ENCODE assay signal across 16 cellular contexts in genomic region chr6:24584390-24584735, GRCh38.
A peak's percentile ranks its signal among the peaks of the same experiment; 100 is the strongest.
DNase-seq lines count a peak whose midpoint lies in the region; ATAC-seq and TF ChIP-seq lines count a peak whose summit lies in the region.
"Had no signal": no experiment of that assay in that cellular context is flagged by ENCODE, and none has a peak within 500 bp of the region (broad histone marks: within the 10 kb centered on the region; RNA-seq: fewer than 3 reads in every experiment).

No MANE protein-coding gene starts in this region.

- H3K36me3 ChIP-seq in hepatocyte (replicated peaks; ENCODE audit: insufficient read depth, low read depth), result no peaks in the 10 kb centered on the region
- H3K36me3 ChIP-seq: BLaER1 treated with 17β-estradiol and CSF1 and Interleukin-3, amounts not matched to agents 10 nM and 100 nM; gastroesophageal sphincter; right lobe of liver had no signal

- no peaks in the 10 kb centered on the region for H3K79me2 ChIP-seq in hepatocyte

- H3K9me3 Mint-ChIP-seq in activated T-cell treated with anti-CD3 and anti-CD28 coated beads, Interleukin-2, amount 50 U/mL, for 72 hours, result no peaks in the 10 kb centered on the region
- H3K9me3 Mint-ChIP-seq: immature natural killer cell had no signal

- H3K27me3 ChIP-seq in hepatocyte, result no peaks in the 10 kb centered on the region
- H3K27me3 ChIP-seq: BLaER1 treated with 17β-estradiol and CSF1 and Interleukin-3, amounts not matched to agents 10 nM and 100 nM; gastroesophageal sphincter; right lobe of liver had no signal

- H2AFZ ChIP-seq in hepatocyte, result no peak overlapping the region

- peaks cover 5% of the 10 kb centered on the region for H3K27me3 Mint-ChIP-seq in activated T-cell treated with anti-CD3 and anti-CD28 coated beads, Interleukin-2, amount 50 U/mL, for 72 hours (ENCODE audit: low read depth)

- POLR2A ChIA-PET in HEK293T (lab: Yijun Ruan, JAX), result interaction anchor here (1.0 to 1.4 kb wide), 4 partner anchors 82 to 119 kb away, joined by 3 to 6 read pairs (median 3); partner anchors contain the start of genes ACOT13 and TDP2

- no peaks in the 10 kb centered on the region for H3K9me2 ChIP-seq in hepatocyte (replicated peaks; ENCODE audit: insufficient read depth)

- H3K4me1 ChIP-seq in hepatocyte (ENCODE audit: insufficient read depth), result peaks cover 11% of the 10 kb centered on the region

- H4K20me1 ChIP-seq in hepatocyte (ENCODE audit: insufficient read depth, poor library complexity, severe bottlenecking), result no peaks in the 10 kb centered on the region
- H4K20me1 ChIP-seq: BLaER1 treated with 17β-estradiol and CSF1 and Interleukin-3, amounts not matched to agents 10 nM and 100 nM had no signal

- H3K4me1 Mint-ChIP-seq in activated T-cell treated with anti-CD3 and anti-CD28 coated beads, Interleukin-2, amount 50 U/mL, for 72 hours (ENCODE audit: low read depth), result peaks cover 6% of the 10 kb centered on the region

- H3K9me3 ChIP-seq in hepatocyte (ENCODE audit: low read depth), result no peaks in the 10 kb centered on the region
- H3K9me3 ChIP-seq: BLaER1 treated with 17β-estradiol and CSF1 and Interleukin-3, amounts not matched to agents 10 nM and 100 nM; gastroesophageal sphincter; right lobe of liver had no signal

- CTCF ChIA-PET in HEK293T (lab: Yijun Ruan, JAX), result interaction anchor here (0.8 to 2.2 kb wide), 7 partner anchors 9 to 245 kb away, joined by 3 to 8 read pairs (median 4); partner anchors contain the start of genes ACOT13 and TDP2

- peak overlapping the region; percentile 29 for H3K27ac ChIP-seq in hepatocyte
- H3K27ac ChIP-seq: BLaER1 treated with 17β-estradiol and CSF1 and Interleukin-3, amounts not matched to agents 10 nM and 100 nM; gastroesophageal sphincter; right lobe of liver had no signal

- DNase-seq in HEK293T (ENCODE audit: extremely low spot score) (peak; percentile 43), NCI-H187 (lab: John Stamatoyannopoulos, UW) (peak; percentile 75 to 89), NCI-H748 treated with DMSO at 0.1 percent for 48 hours (lab: John Stamatoyannopoulos, UW) (peak; percentile 98), hepatocyte (ENCODE audit: low spot score) (no peak), OCI-M1 (lab: John Stamatoyannopoulos, UW) (no peak), SW480 (ENCODE audit: low spot score) (no peak)
- no peak for DNase-seq in activated T-cell treated with anti-CD3 and anti-CD28 coated beads, Interleukin-2, amount 50 U/mL, for 72 hours
- DNase-seq: activated gamma-delta T cell treated with Interleukin-2 at 50 U/mL for 16 hours, immature natural killer cell, KG1, NCI-H1694 treated with DMSO at 0.1 percent for 48 hours, right lobe of liver, T-helper 2 cell had no signal

- TF ChIP-seq CTCF in hepatocyte (IDR thresholded peaks at IDR 0.05; ENCODE audit: poor library complexity), result no peak

- no peaks in the 10 kb centered on the region for H3K36me3 Mint-ChIP-seq in activated T-cell treated with anti-CD3 and anti-CD28 coated beads, Interleukin-2, amount 50 U/mL, for 72 hours (ENCODE audit: insufficient read depth in 2 of 2)
- H3K36me3 Mint-ChIP-seq: immature natural killer cell had no signal

- 47% methylated on average over 2 of the region's 2 CpGs for WGBS in hepatocyte (ENCODE audit: low lambda C conversion rate, missing lambda C conversion rate)

- ATAC-seq in activated T-cell treated with anti-CD3 and anti-CD28 coated beads, Interleukin-2, amount 50 U/mL, for 72 hours (replicated peaks in 1 of 2), result no peak
- ATAC-seq: activated CD4-positive, CD25-positive, alpha-beta regulatory T cell treated with anti-CD3 and anti-CD28 coated beads, Interleukin-2, amount 50 U/mL, for 24 hours; gastroesophageal sphincter had no signal

- H3K27ac Mint-ChIP-seq in activated T-cell treated with anti-CD3 and anti-CD28 coated beads, Interleukin-2, amount 50 U/mL, for 72 hours, result no peak overlapping the region
- H3K27ac Mint-ChIP-seq: immature natural killer cell had no signal

- no peak overlapping the region for H3K4me3 ChIP-seq in hepatocyte
- H3K4me3 ChIP-seq: BLaER1 treated with 17β-estradiol and CSF1 and Interleukin-3, amounts not matched to agents 10 nM and 100 nM; gastroesophageal sphincter; right lobe of liver had no signal

- H3K4me3 Mint-ChIP-seq in activated T-cell treated with anti-CD3 and anti-CD28 coated beads, Interleukin-2, amount 50 U/mL, for 72 hours, result no peak overlapping the region
- H3K4me3 Mint-ChIP-seq: immature natural killer cell had no signal

- H3K4me2 ChIP-seq in hepatocyte, result peak overlapping the region; percentile 41

TF ChIP-seq in HEK293T, 16 proteins besides CTCF, POLR2A, EP300 and RAD21:
- peak; percentile 93 for TF ChIP-seq ZNF384 (IDR thresholded peaks at IDR 0.05)
- TF ChIP-seq BHLHE40 (IDR thresholded peaks at IDR 0.05; ENCODE audit: borderline replicate concordance), result no peak

Comparison
In these comparisons a context has a peak if more than half of its experiments do, and no peak if none do; other contexts are left out.
1. DNase-seq: peak in HEK293T (single experiment), NCI-H187 (2 of 2) and NCI-H748 treated with DMSO at 0.1 percent for 48 hours (single experiment); none in hepatocyte (single experiment), OCI-M1 (single experiment), activated T-cell treated with anti-CD3 and anti-CD28 coated beads, Interleukin-2, amount 50 U/mL, for 72 hours (0 of 2) and SW480 (single experiment).